20 cellular contexts compared by ENCODE assay signal in genomic region chr9:20898885-20899554, GRCh38.
DNase-seq lines count a peak whose midpoint lies in the region; ATAC-seq, FAIRE-seq and TF ChIP-seq lines count a peak whose summit lies in the region.
"Had no signal": no experiment of that assay in that cellular context is flagged by ENCODE, and none has a peak within 500 bp of the region (broad histone marks: within the 10 kb centered on the region; RNA-seq: fewer than 3 reads in every experiment).

No MANE protein-coding gene starts in this region.

- H2AFZ ChIP-seq in keratinocyte (ENCODE audit: control insufficient read depth, low read length): no peak overlapping the region
- H2AFZ ChIP-seq: neural progenitor cell had no signal

- H3K27ac ChIP-seq in brain microvascular endothelial cell (no peak overlapping the region), keratinocyte (ENCODE audit: control insufficient read depth, insufficient read depth, low read length) (peak overlapping the region; percentile 4)
- H3K27ac ChIP-seq: neural progenitor cell, right atrium auricular region, tibial nerve had no signal

- intact Hi-C loops in left colon (cut with DNase I, micrococcal nuclease): no loop called here

- in situ Hi-C loops in brain microvascular endothelial cell (cut with HindIII; ENCODE audit: low pct_ligation_motif_present, low sequenced_read_pairs): no loop called here

- TF ChIP-seq CTCF in brain microvascular endothelial cell (IDR thresholded peaks at IDR 0.05; ENCODE audit: low read depth, low read length, missing control alignments) (no peak), keratinocyte (optimal IDR thresholded peaks at IDR 0.05 in 1 of 3, IDR thresholded peaks at IDR 0.05 in 1 of 3, conservative IDR thresholded peaks at IDR 0.05 in 1 of 3; ENCODE audit: extremely low read depth in 1 of 3, insufficient read depth in 2 of 3, low read length in 3 of 3) (no peak)

- no peak overlapping the region for H3K9ac ChIP-seq in keratinocyte (ENCODE audit: control insufficient read depth, extremely low read depth, insufficient read depth, low read length)
- H3K9ac ChIP-seq: neural progenitor cell had no signal

- H3K27me3 ChIP-seq in brain microvascular endothelial cell (replicated peaks) (no peaks in the 10 kb centered on the region), keratinocyte (ENCODE audit: control insufficient read depth, extremely low read depth, insufficient read depth, low read length) (no peaks in the 10 kb centered on the region)
- H3K27me3 ChIP-seq: neural progenitor cell, right atrium auricular region, tibial nerve had no signal

- FAIRE-seq in keratinocyte (lab: Jason Lieb, UNC): peak; percentile 85

- dilution Hi-C loops in keratinocyte (cut with MboI; ENCODE audit: extremely low pct_ligation_motif_present, low sequenced_read_pairs): no loop called here

- H3K79me2 ChIP-seq in keratinocyte (ENCODE audit: control insufficient read depth, insufficient read depth, low read length): no peaks in the 10 kb centered on the region

- no peak overlapping the region for H3K4me2 ChIP-seq in keratinocyte (ENCODE audit: control insufficient read depth, extremely low read depth, insufficient read depth, low read depth, low read length)
- H3K4me2 ChIP-seq: neural progenitor cell had no signal

- H3K36me3 ChIP-seq in brain microvascular endothelial cell (replicated peaks) (no peaks in the 10 kb centered on the region), keratinocyte (ENCODE audit: control insufficient read depth in 2 of 2, extremely low read depth in 1 of 2, insufficient read depth in 2 of 2, low read length in 2 of 2) (no peaks in the 10 kb centered on the region)
- H3K36me3 ChIP-seq: neural progenitor cell, right atrium auricular region, tibial nerve had no signal

- H3K9me1 ChIP-seq in keratinocyte (ENCODE audit: control insufficient read depth, extremely low read depth, insufficient read depth, low read length): no peaks in the 10 kb centered on the region

- ATAC-seq in GM21390 (IDR thresholded peaks at IDR 0.05; ENCODE audit: unreplicated experiment) (no peak), GM19035 (IDR thresholded peaks at IDR 0.05; ENCODE audit: unreplicated experiment) (no peak), left colon (no peak), GM21576 (IDR thresholded peaks at IDR 0.05; ENCODE audit: unreplicated experiment) (no peak)

- no peaks in the 10 kb centered on the region for H3K9me3 ChIP-seq in keratinocyte (ENCODE audit: control insufficient read depth, low read depth, low read length)
- H3K9me3 ChIP-seq: right atrium auricular region, tibial nerve had no signal

- H3K4me1 ChIP-seq in keratinocyte (ENCODE audit: control insufficient read depth, extremely low read depth, insufficient read depth, low read length): peaks cover 15% of the 10 kb centered on the region
- H3K4me1 ChIP-seq: right atrium auricular region, tibial nerve had no signal

- no peaks in the 10 kb centered on the region for H4K20me1 ChIP-seq in keratinocyte (ENCODE audit: control insufficient read depth, extremely low read depth, insufficient read depth, low read length)

- H3K4me3 ChIP-seq in brain microvascular endothelial cell (ENCODE audit: low read depth, low read length) (no peak overlapping the region), keratinocyte (ENCODE audit: control insufficient read depth in 2 of 3, extremely low read depth in 1 of 3, insufficient read depth in 2 of 3, low read depth in 1 of 3, low read length in 3 of 3) (no peak overlapping the region)
- H3K4me3 ChIP-seq: lung, neural progenitor cell, right atrium auricular region, tibial nerve had no signal

- DNase-seq in AG20443 (ENCODE audit: low spot score) (peak; percentile 12), LHCN-M2 (ENCODE audit: low read depth) (peak; percentile 0), brain microvascular endothelial cell (peak; percentile 60), keratinocyte (ENCODE audit: low read depth, low spot score) (peak; percentile 23), left colon (no peak)
- DNase-seq: activated CD4-positive, alpha-beta T cell treated with anti-CD3 and anti-CD28 coated beads for 1 hour; activated T-cell treated with anti-CD3 and anti-CD28 coated beads, Interleukin-2, amount 50 U/mL, for 72 hours; COR-L47; MM.1S; NCI-H2029 treated with DMSO at 0.1 percent for 48 hours; NCI-H748 treated with DMSO at 0.1 percent for 48 hours; stimulated activated CD8-positive, alpha-beta memory T cell treated with anti-CD3 and anti-CD28 coated beads, Interleukin-4, amount 100 ng/mL, for 48 hours; T-helper 2 cell had no signal

Comparison
In these comparisons a context has a peak if more than half of its experiments do, and no peak if none do; other contexts are left out.
1. DNase-seq: peak in AG20443 (single experiment), LHCN-M2 (single experiment), brain microvascular endothelial cell (single experiment) and keratinocyte (single experiment); none in left colon (0 of 2).